ENCODE assay signal across 8 cellular contexts in the genomic region with DNA sequence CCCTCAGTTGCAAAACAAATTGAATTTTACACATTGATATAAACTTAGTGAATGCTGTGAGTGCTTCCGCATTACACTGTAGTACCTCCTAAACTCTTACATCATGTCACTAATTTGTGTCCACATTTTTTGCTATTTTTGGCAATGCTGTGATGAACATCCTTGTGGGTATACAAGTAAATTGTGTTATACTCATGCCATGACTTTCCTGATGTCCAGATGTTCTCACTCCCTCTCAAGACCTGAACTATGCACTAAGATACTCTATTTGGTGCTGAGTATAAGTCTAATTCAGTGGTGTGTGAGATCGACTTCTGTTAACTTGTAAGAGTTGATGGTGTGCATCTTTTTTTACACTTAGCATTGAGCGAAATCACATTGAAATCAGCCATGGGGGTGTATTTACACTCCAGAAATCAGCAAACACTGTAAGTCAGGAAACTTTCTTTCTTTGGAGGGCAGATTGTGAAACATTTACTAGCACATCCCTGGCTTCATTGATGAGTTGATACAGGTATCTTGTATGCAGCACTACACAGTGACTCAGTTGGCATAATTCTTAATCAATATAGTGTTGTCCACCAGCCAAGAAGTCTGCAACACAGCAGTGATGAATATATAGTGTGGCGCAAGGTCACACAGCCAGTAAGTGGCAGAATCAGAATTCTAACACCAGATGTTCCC.
"Had no signal": no experiment of that assay in that cellular context is flagged by ENCODE, and none has a peak within 500 bp of the region (broad histone marks: within the 10 kb centered on the region; RNA-seq: fewer than 3 reads in every experiment).

No MANE protein-coding gene starts in this region.

- H2AFZ ChIP-seq: GM23338 had no signal

- H3K4me1 Mint-ChIP-seq: GM23338, H9 had no signal

- ATAC-seq: GM23338 had no signal

- H3K9me3 Mint-ChIP-seq: GM23338 had no signal

- H3K4me3 Mint-ChIP-seq: GM23338, H9, IgD-negative memory B cell had no signal

- H3K4me2 ChIP-seq: GM23338 had no signal

- FAIRE-seq: H1, H54, HTR-8/SVneo had no signal

- DNase-seq: H9, HCEC 1CT, KBM-7 had no signal

- H3K4me3 ChIP-seq: GM23338 had no signal

- H3K27ac Mint-ChIP-seq: GM23338, H9, IgD-negative memory B cell had no signal
